Comparison of ENCODE assay signal across 10 cellular contexts in genomic region chr10:79869439-79870097, GRCh38. TPM values are rescaled to one million over a fixed set of nuclear protein-coding genes. Genes with fewer than 3 reads are reported as not detected.
DNase-seq lines count a peak whose midpoint lies in the region; ATAC-seq and TF ChIP-seq lines count a peak whose summit lies in the region.
"Not testable (repeated sequence)": the region's sequence is repeated elsewhere in the genome, so short reads cannot be mapped to it uniquely, and the experiment has no call there.
"Had no signal": no experiment of that assay in that cellular context is flagged by ENCODE, and none has a peak within 500 bp of the region (broad histone marks: within the 10 kb centered on the region; RNA-seq: fewer than 3 reads in every experiment).

No MANE protein-coding gene starts in this region.

- H3K27me3 Mint-ChIP-seq in activated CD4-positive, alpha-beta memory T cell treated with anti-CD3 and anti-CD28 coated beads for 36 hours = not testable (repeated sequence)

- H3K9me3 ChIP-seq in right cardiac atrium (ENCODE audit: control insufficient read depth, low read length) = not testable (repeated sequence)

- not testable (repeated sequence) for H3K4me3 ChIP-seq in GM12865 (ENCODE audit: low read depth, low read length); KMS-11 (IDR thresholded peaks at IDR 0.05; ENCODE audit: insufficient read depth, low read depth, low read length); astrocyte of the spinal cord (ENCODE audit: low read depth, low read length); right cardiac atrium (ENCODE audit: low read length); retinal pigment epithelial cell (ENCODE audit: low read length)

- H3K4me3 Mint-ChIP-seq in activated CD4-positive, alpha-beta memory T cell treated with anti-CD3 and anti-CD28 coated beads for 36 hours = not testable (repeated sequence)

- intact Hi-C loops in activated CD4-positive, alpha-beta memory T cell treated with anti-CD3 and anti-CD28 coated beads for 36 hours (cut with micrococcal nuclease); right cardiac atrium (cut with DNase I): not testable (repeated sequence)

- H3K9me3 Mint-ChIP-seq in activated CD4-positive, alpha-beta memory T cell treated with anti-CD3 and anti-CD28 coated beads for 36 hours = not testable (repeated sequence)

- not testable (repeated sequence) for H3K79me2 ChIP-seq in KMS-11 (ENCODE audit: insufficient read depth, low read depth)

- ATAC-seq in right cardiac atrium = peak; percentile 64 to 80

- not testable (repeated sequence) for H3K27ac ChIP-seq in KMS-11; right cardiac atrium (ENCODE audit: low read length)

- not testable (repeated sequence) for TF ChIP-seq CTCF in GM12865 (IDR thresholded peaks at IDR 0.05; ENCODE audit: insufficient read depth, low read depth, low read length, missing control alignments); KMS-11 (conservative IDR thresholded peaks at IDR 0.05; ENCODE audit: low read depth, low read length); astrocyte of the spinal cord (IDR thresholded peaks at IDR 0.05; ENCODE audit: low read depth, low read length); retinal pigment epithelial cell (conservative IDR thresholded peaks at IDR 0.05; ENCODE audit: low read depth, low read length)

- CTCF ChIA-PET in activated CD4-positive, alpha-beta memory T cell treated with anti-CD3 and anti-CD28 coated beads for 36 hours (lab: Charles Lee) = not testable (repeated sequence)

- not testable (repeated sequence) for H4K20me1 ChIP-seq in KMS-11 (ENCODE audit: insufficient read depth)

- H3K4me1 ChIP-seq in KMS-11 (ENCODE audit: low read depth, poor library complexity, severe bottlenecking) = peaks cover 23% of the 10 kb centered on the region
- not testable (repeated sequence) for H3K4me1 ChIP-seq in right cardiac atrium (ENCODE audit: control insufficient read depth, insufficient read depth, low read length)

- H3K27me3 ChIP-seq in KMS-11 (ENCODE audit: insufficient read depth, low read depth); right cardiac atrium (ENCODE audit: control insufficient read depth, insufficient read depth): not testable (repeated sequence)

- not testable (repeated sequence) for H3K36me3 ChIP-seq in KMS-11 (ENCODE audit: insufficient read depth)

- not testable (repeated sequence) for H3K36me3 Mint-ChIP-seq in activated CD4-positive, alpha-beta memory T cell treated with anti-CD3 and anti-CD28 coated beads for 36 hours

- 0 out of 2 replicates have a peak overlapping the region, but pooled peaks have one; percentile 41 for H3K4me2 ChIP-seq in KMS-11

- DNase-seq in GM12865 (ENCODE audit: low read depth) (peak; percentile 1), astrocyte of the spinal cord (ENCODE audit: low read depth, low spot score) (peak; percentile 38), fibroblast of peridontal ligament (ENCODE audit: extremely low read depth) (peak; percentile 21), retinal pigment epithelial cell (ENCODE audit: low read depth) (peak; percentile 9)
- DNase-seq in activated CD4-positive, alpha-beta memory T cell treated with anti-CD3 and anti-CD28 coated beads for 36 hours = peak; percentile 15
- DNase-seq in right cardiac atrium = not testable (repeated sequence)

- H3K27ac Mint-ChIP-seq in activated CD4-positive, alpha-beta memory T cell treated with anti-CD3 and anti-CD28 coated beads for 36 hours = not testable (repeated sequence)

- in situ Hi-C loops in astrocyte of the spinal cord (cut with HindIII; ENCODE audit: low sequenced_read_pairs) = not testable (repeated sequence)

- not testable (repeated sequence) for H3K4me1 Mint-ChIP-seq in activated CD4-positive, alpha-beta memory T cell treated with anti-CD3 and anti-CD28 coated beads for 36 hours (ENCODE audit: low read depth)

- POLR2A ChIA-PET in activated CD4-positive, alpha-beta memory T cell treated with anti-CD3 and anti-CD28 coated beads for 36 hours (lab: Charles Lee) = not testable (repeated sequence)

- not testable (repeated sequence) for H3K9ac ChIP-seq in KMS-11

- 32% methylated on average over 5 of the region's 5 CpGs for WGBS in right cardiac atrium

- H2AFZ ChIP-seq in KMS-11 (ENCODE audit: low read depth) = not testable (repeated sequence)

RNA-seq across cellular contexts. Expression of gene NUTM2E, which starts 43.0 kb away (rescaled TPM):
- total RNA-seq in activated CD4-positive, alpha-beta memory T cell treated with anti-CD3 and anti-CD28 coated beads for 36 hours = under 1 TPM in 1 of 2 experiments, not detected in 1; 0.12 TPM
- under 1 TPM in 2 of 4 donors, not detected in 2; 0.19 to 0.59 TPM for total RNA-seq in right cardiac atrium
- polyA plus RNA-seq in right cardiac atrium = not detected
- total RNA-seq: ascending aorta, dermis microvascular lymphatic vessel endothelial cell, fibroblast of lung had no signal
- polyA plus RNA-seq: fibroblast of lung had no signal
